In the genomic region with DNA sequence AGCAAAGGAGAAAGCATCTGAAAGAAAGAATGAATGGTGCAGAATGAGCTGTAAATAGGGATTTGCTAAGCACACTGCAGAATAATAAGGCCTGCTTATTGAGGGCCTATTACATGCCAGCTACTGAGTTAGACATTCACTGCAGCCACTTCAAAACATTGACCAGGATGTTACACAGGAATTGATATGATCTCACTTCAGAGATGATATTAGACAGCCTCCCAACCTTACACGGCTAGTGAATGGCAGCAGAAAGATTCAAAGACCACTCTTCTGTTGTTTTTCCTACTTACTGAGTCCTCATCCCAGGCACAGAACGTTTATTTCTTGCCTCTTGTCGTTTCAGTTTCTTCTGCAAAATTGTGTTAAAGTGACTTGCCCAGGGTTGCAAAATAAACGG, we compare ENCODE assay signal across 32 cellular contexts.
"Had no signal": no experiment of that assay in that cellular context is flagged by ENCODE, and none has a peak within 500 bp of the region (broad histone marks: within the 10 kb centered on the region; RNA-seq: fewer than 3 reads in every experiment).

No MANE protein-coding gene starts in this region.

- H3K4me1 Mint-ChIP-seq: activated CD4-positive, alpha-beta memory T cell treated with anti-CD3 and anti-CD28 coated beads, Interleukin-2, amount 10 ng/mL, durations not matched to agents 7 days and 5 days; activated CD8-positive, alpha-beta memory T cell treated with anti-CD3 and anti-CD28 coated beads, Interleukin-2, amount 10 ng/mL, durations not matched to agents 7 days and 5 days; activated naive CD4-positive, alpha-beta T cell treated with anti-CD3 and anti-CD28 coated beads, Interleukin-2, amount 50 U/mL, for 24 hours; activated naive CD8-positive, alpha-beta T cell treated with anti-CD3 and anti-CD28 coated beads, Interleukin-2, amount 10 ng/mL, durations not matched to agents 7 days and 5 days had no signal

- H3K9me3 Mint-ChIP-seq: activated naive CD8-positive, alpha-beta T cell treated with anti-CD3 and anti-CD28 coated beads, Interleukin-2, amount 10 ng/mL, durations not matched to agents 7 days and 5 days; activated T-helper 2 cell treated with anti-CD3 and anti-CD28 coated beads, Interferon-gamma antibody, Interleukin-2, Interleukin-4, amounts not matched to agents 10 μg/mL and 5 μg/mL and 100 μg/mL, durations not matched to agents 14 hours and 24 hours and 36 hours had no signal

- H3K4me3 ChIP-seq: body of pancreas, breast epithelium, SJCRH30 had no signal

- H3K4me1 ChIP-seq: body of pancreas, breast epithelium had no signal

- H3K4me3 Mint-ChIP-seq: activated CD4-positive, alpha-beta memory T cell treated with anti-CD3 and anti-CD28 coated beads, Interleukin-2, amount 10 ng/mL, durations not matched to agents 7 days and 5 days; activated CD8-positive, alpha-beta memory T cell treated with anti-CD3 and anti-CD28 coated beads, Interleukin-2, amount 10 ng/mL, durations not matched to agents 7 days and 5 days; activated naive CD4-positive, alpha-beta T cell treated with anti-CD3 and anti-CD28 coated beads, Interleukin-2, amount 50 U/mL, for 24 hours; activated naive CD8-positive, alpha-beta T cell treated with anti-CD3 and anti-CD28 coated beads, Interleukin-2, amount 10 ng/mL, durations not matched to agents 7 days and 5 days had no signal

- H3K4me2 ChIP-seq: KMS-11 had no signal

- H3K27me3 ChIP-seq: body of pancreas, breast epithelium, SJCRH30 had no signal

- H3K27ac Mint-ChIP-seq: activated CD4-positive, alpha-beta memory T cell treated with anti-CD3 and anti-CD28 coated beads, Interleukin-2, amount 10 ng/mL, durations not matched to agents 7 days and 5 days; activated CD8-positive, alpha-beta memory T cell treated with anti-CD3 and anti-CD28 coated beads, Interleukin-2, amount 10 ng/mL, durations not matched to agents 7 days and 5 days; activated naive CD4-positive, alpha-beta T cell treated with anti-CD3 and anti-CD28 coated beads, Interleukin-2, amount 50 U/mL, for 24 hours; activated naive CD8-positive, alpha-beta T cell treated with anti-CD3 and anti-CD28 coated beads, Interleukin-2, amount 10 ng/mL, durations not matched to agents 7 days and 5 days; activated T-helper 2 cell treated with anti-CD3 and anti-CD28 coated beads, Interferon-gamma antibody, Interleukin-2, Interleukin-4, amounts not matched to agents 10 μg/mL and 5 μg/mL and 100 μg/mL, durations not matched to agents 14 hours and 24 hours and 36 hours had no signal

- FAIRE-seq: astrocyte had no signal

- H3K9me3 ChIP-seq: body of pancreas, breast epithelium, SJCRH30 had no signal

- H3K9ac ChIP-seq: KMS-11 had no signal

- ATAC-seq: activated CD8-positive, alpha-beta memory T cell treated with anti-CD3 and anti-CD28 coated beads, Interleukin-2, amount 10 ng/mL, durations not matched to agents 7 days and 5 days; body of pancreas; Panc1 had no signal

- H3K27ac ChIP-seq: body of pancreas, breast epithelium, KMS-11, SJCRH30, WERI-Rb-1 had no signal

- H3K36me3 ChIP-seq: breast epithelium, SJCRH30, WERI-Rb-1 had no signal

- DNase-seq: activated CD4-positive, alpha-beta memory T cell treated with anti-CD3 and anti-CD28 coated beads, Interleukin-2, amount 10 ng/mL, durations not matched to agents 7 days and 5 days; activated CD4-positive, alpha-beta T cell treated with anti-CD3 and anti-CD28 coated beads for 1 hour; activated CD4-positive, alpha-beta T cell treated with anti-CD3 and anti-CD28 coated beads for 48 hours; activated CD4-positive, CD25-positive, alpha-beta regulatory T cell; activated CD8-positive, alpha-beta memory T cell treated with anti-CD3 and anti-CD28 coated beads for 24 hours; activated CD8-positive, alpha-beta memory T cell treated with anti-CD3 and anti-CD28 coated beads, Interleukin-2, amount 10 ng/mL, durations not matched to agents 7 days and 5 days; activated gamma-delta T cell; activated naive CD4-positive, alpha-beta T cell treated with Interleukin-2 at 50 U/mL for 16 hours; activated naive CD8-positive, alpha-beta T cell treated with anti-CD3 and anti-CD28 coated beads, Interleukin-2, amount 10 ng/mL, durations not matched to agents 7 days and 5 days; activated T-cell treated with anti-CD3 and anti-CD28 coated beads, Interleukin-2, amount 50 U/mL, for 1 hour; amygdala; body of pancreas; MM.1S; MV-4-11; NCI-H1092; NCI-H1436 treated with DMSO at 0.1 percent for 48 hours; NCI-H1694 treated with DMSO at 0.1 percent for 48 hours; NCI-H2029; NCI-H345; NCI-H524 treated with DMSO at 0.1 percent for 48 hours; SHP77; SJCRH30; SW 1271; T-helper 1 cell; T1000; WERI-Rb-1 had no signal

- H3K27me3 Mint-ChIP-seq: activated CD4-positive, alpha-beta memory T cell treated with anti-CD3 and anti-CD28 coated beads, Interleukin-2, amount 10 ng/mL, durations not matched to agents 7 days and 5 days; activated CD8-positive, alpha-beta memory T cell treated with anti-CD3 and anti-CD28 coated beads, Interleukin-2, amount 10 ng/mL, durations not matched to agents 7 days and 5 days; activated naive CD4-positive, alpha-beta T cell treated with anti-CD3 and anti-CD28 coated beads, Interleukin-2, amount 50 U/mL, for 24 hours; activated naive CD8-positive, alpha-beta T cell treated with anti-CD3 and anti-CD28 coated beads, Interleukin-2, amount 10 ng/mL, durations not matched to agents 7 days and 5 days had no signal

- H3K36me3 Mint-ChIP-seq: activated CD8-positive, alpha-beta memory T cell treated with anti-CD3 and anti-CD28 coated beads, Interleukin-2, amount 10 ng/mL, durations not matched to agents 7 days and 5 days; activated naive CD4-positive, alpha-beta T cell treated with anti-CD3 and anti-CD28 coated beads, Interleukin-2, amount 50 U/mL, for 24 hours; activated naive CD8-positive, alpha-beta T cell treated with anti-CD3 and anti-CD28 coated beads, Interleukin-2, amount 10 ng/mL, durations not matched to agents 7 days and 5 days had no signal
